ENCODE assay signal across 8 cellular contexts in genomic region chr4:129362685-129363274, GRCh38.
DNase-seq lines count a peak whose midpoint lies in the region; ATAC-seq and TF ChIP-seq lines count a peak whose summit lies in the region.

No MANE protein-coding gene starts in this region.

- H3K36me3 ChIP-seq in ovary: no peaks in the 10 kb centered on the region

- ATAC-seq in HG03571 (IDR thresholded peaks at IDR 0.05; ENCODE audit: unreplicated experiment): peak; percentile 91

- intact Hi-C loops in ovary (cut with DNase I): no loop called here

- no peaks in the 10 kb centered on the region for H3K4me1 ChIP-seq in ovary (ENCODE audit: insufficient read depth)

- no peak for TF ChIP-seq POLR2A in ovary (IDR thresholded peaks at IDR 0.05)

- TF ChIP-seq CTCF in GM20000 (IDR thresholded peaks at IDR 0.05; ENCODE audit: extremely low read depth, missing control alignments) (peak; percentile 45), fibroblast of villous mesenchyme (IDR thresholded peaks at IDR 0.05; ENCODE audit: insufficient read depth, low read depth, low read length) (peak; percentile 88), ovary (IDR thresholded peaks at IDR 0.05) (peak in 2 of 3 donors; percentile 30 to 37)

- no peak for TF ChIP-seq EP300 in ovary (IDR thresholded peaks at IDR 0.05)

- H3K27ac ChIP-seq in ovary: no peak overlapping the region

- H3K4me3 ChIP-seq in fibroblast of villous mesenchyme (ENCODE audit: low read depth, low read length) (no peak overlapping the region), ovary (no peak overlapping the region)

- no peaks in the 10 kb centered on the region for H3K9me3 ChIP-seq in ovary

- H3K27me3 ChIP-seq in ovary: no peaks in the 10 kb centered on the region

- peak; percentile 77 for DNase-seq in DMS53 (lab: John Stamatoyannopoulos, UW)
- peak; percentile 55 for DNase-seq in GM20000 (ENCODE audit: low spot score)
- DNase-seq in NCI-H774 (lab: John Stamatoyannopoulos, UW): peak; percentile 16
- peak; percentile 24 for DNase-seq in activated CD8-positive, alpha-beta memory T cell treated with anti-CD3 and anti-CD28 coated beads, Interleukin-2, amount 50 U/mL, for 4 hours
- peak; percentile 74 for DNase-seq in fibroblast of villous mesenchyme (ENCODE audit: low read depth)
- peak; percentile 16 to 42 (median 22) for DNase-seq in ovary
- no peak for DNase-seq in islet precursor cell

- 13 to 16% (median 13%) methylated on average over 5 of the region's 5 CpGs for WGBS in ovary, 3 donors

Comparison
In these comparisons a context has a peak if more than half of its experiments do, and no peak if none do; other contexts are left out.
1. CTCF ChIP-seq: peak in every context shown above with its lines; median percentile 88 in fibroblast of villous mesenchyme; 45 in GM20000; 34 in ovary.